In the genomic region with DNA sequence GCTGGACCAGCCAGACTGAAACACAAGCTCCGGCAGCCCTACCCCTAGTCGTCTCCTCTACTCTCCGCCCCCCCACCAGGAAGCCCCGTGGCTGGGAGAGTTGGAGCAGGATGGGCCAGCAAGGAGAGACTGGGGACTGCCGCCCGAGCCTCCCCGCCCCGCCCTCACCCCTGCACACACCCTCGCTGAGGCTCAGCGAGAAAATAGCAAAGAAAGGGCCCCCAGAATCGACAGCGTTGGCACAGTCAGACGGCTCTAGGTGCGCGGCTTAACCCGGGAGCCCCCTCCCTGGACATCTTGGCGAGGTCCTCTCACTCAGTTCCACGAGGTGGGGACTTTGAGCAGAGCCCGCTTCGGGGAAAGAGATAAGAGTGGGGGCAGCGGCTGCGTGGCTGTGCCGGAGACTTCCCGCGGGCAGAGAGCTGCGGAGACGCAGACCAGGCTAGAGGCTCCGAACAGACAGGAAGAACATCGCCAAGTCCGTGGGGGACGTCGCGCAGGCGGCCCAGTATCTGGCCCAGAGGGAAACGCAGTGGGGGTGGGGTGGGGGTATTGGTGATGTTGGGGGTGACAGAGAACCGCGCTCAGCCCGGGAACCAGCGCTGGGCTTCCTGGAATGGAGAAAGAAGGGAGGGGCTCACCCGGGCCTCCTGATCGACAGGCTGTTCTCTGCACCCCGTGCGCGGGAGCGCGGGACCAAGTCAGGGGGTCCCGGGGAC, we compare ENCODE assay signal across 7 cellular contexts. TPM values are rescaled to one million over a fixed set of nuclear protein-coding genes. Genes with fewer than 3 reads are reported as not detected.
DNase-seq lines count a peak whose midpoint lies in the region; ATAC-seq and TF ChIP-seq lines count a peak whose summit lies in the region.
"Had no signal": no experiment of that assay in that cellular context is flagged by ENCODE, and none has a peak within 500 bp of the region (broad histone marks: within the 10 kb centered on the region; RNA-seq: fewer than 3 reads in every experiment).

No MANE protein-coding gene starts in this region.

- peaks cover 50% of the 10 kb centered on the region for H3K27me3 ChIP-seq in H7 (ENCODE audit: control insufficient read depth, insufficient read depth, low read length)

- peak overlapping the region; percentile 92 for H3K4me3 Mint-ChIP-seq in central memory CD8-positive, alpha-beta T cell
- peak overlapping the region; percentile 86 for H3K4me3 Mint-ChIP-seq in osteocyte (ENCODE audit: unreplicated experiment)

- H3K4me1 Mint-ChIP-seq in central memory CD8-positive, alpha-beta T cell = peaks cover 44% of the 10 kb centered on the region
- H3K4me1 Mint-ChIP-seq in osteocyte (ENCODE audit: unreplicated experiment) = peaks cover 24% of the 10 kb centered on the region

- H3K4me3 ChIP-seq in H7 (ENCODE audit: insufficient read depth, low read depth, low read length) = peak overlapping the region; percentile 81

- no peak for ATAC-seq in central memory CD8-positive, alpha-beta T cell (replicated peaks; ENCODE audit: extremely low read depth, poor library complexity, severe bottlenecking)
- ATAC-seq in HG03521 (IDR thresholded peaks at IDR 0.05; ENCODE audit: unreplicated experiment) (no peak), GM19035 (IDR thresholded peaks at IDR 0.05; ENCODE audit: unreplicated experiment) (no peak)

- peak overlapping the region; percentile 80 for H3K27ac Mint-ChIP-seq in central memory CD8-positive, alpha-beta T cell (ENCODE audit: low read depth)
- H3K27ac Mint-ChIP-seq in osteocyte (ENCODE audit: unreplicated experiment) = peak overlapping the region; percentile 75

- no peaks in the 10 kb centered on the region for H3K9me3 Mint-ChIP-seq in central memory CD8-positive, alpha-beta T cell
- H3K9me3 Mint-ChIP-seq in osteocyte (ENCODE audit: unreplicated experiment) = no peaks in the 10 kb centered on the region

- DNase-seq in H7 (peak; percentile 87), osteocyte (ENCODE audit: extremely low spot score, unreplicated experiment) (no peak), AG20443 (ENCODE audit: low spot score) (no peak)
- no peak for DNase-seq in central memory CD8-positive, alpha-beta T cell (ENCODE audit: low spot score in 2 of 2)
- DNase-seq: NCI-H510A had no signal

- H3K27me3 Mint-ChIP-seq in central memory CD8-positive, alpha-beta T cell = peaks cover 24% of the 10 kb centered on the region
- no peaks in the 10 kb centered on the region for H3K27me3 Mint-ChIP-seq in osteocyte (ENCODE audit: unreplicated experiment)

- TF ChIP-seq CTCF in osteocyte (IDR thresholded peaks at IDR 0.05) = no peak

- H3K36me3 ChIP-seq in H7 (replicated peaks; ENCODE audit: control insufficient read depth, insufficient read depth, low read length) = no peaks in the 10 kb centered on the region

- H3K36me3 Mint-ChIP-seq in central memory CD8-positive, alpha-beta T cell (ENCODE audit: insufficient read depth) = peaks cover 37% of the 10 kb centered on the region
- no peaks in the 10 kb centered on the region for H3K36me3 Mint-ChIP-seq in osteocyte (ENCODE audit: unreplicated experiment)

RNA-seq across cellular contexts. Expression of gene TRIM7, which starts 1.0 kb away (rescaled TPM):
- total RNA-seq in H7 (2014; rRNA removed; shearing (Covaris generic)) = 0.07 and 0.92 TPM in 2 replicates
- total RNA-seq in osteocyte = 3.8 and 4.0 TPM in 2 replicates

RNA-seq across cellular contexts. Expression of gene TRIM41, which starts 19.1 kb away (rescaled TPM):
- 13.6 and 19.8 TPM in 2 replicates for total RNA-seq in H7 (2014; rRNA removed; shearing (Covaris generic))
- total RNA-seq in osteocyte = 25.2 and 27.1 TPM in 2 replicates

RNA-seq across cellular contexts. Expression of gene RACK1, which starts 39.7 kb away (rescaled TPM):
- 5,491 and 6,126 TPM in 2 replicates for total RNA-seq in H7 (2014; rRNA removed; shearing (Covaris generic))
- 1,869 and 1,921 TPM in 2 replicates for total RNA-seq in osteocyte

RNA-seq across cellular contexts. Expression of gene OR2V2, which starts 56.6 kb away (rescaled TPM):
- total RNA-seq in H7 (2014; rRNA removed; shearing (Covaris generic)) = not detected in 2 replicates
- total RNA-seq in osteocyte = not detected in 2 replicates

RNA-seq across cellular contexts. Expression of gene TRIM52, which starts 56.9 kb away (rescaled TPM):
- 1.9 and 2.4 TPM in 2 replicates for total RNA-seq in H7 (2014; rRNA removed; shearing (Covaris generic))
- total RNA-seq in osteocyte = 12.8 and 13.7 TPM in 2 replicates
